25 cellular contexts compared by ENCODE assay signal in the genomic region with DNA sequence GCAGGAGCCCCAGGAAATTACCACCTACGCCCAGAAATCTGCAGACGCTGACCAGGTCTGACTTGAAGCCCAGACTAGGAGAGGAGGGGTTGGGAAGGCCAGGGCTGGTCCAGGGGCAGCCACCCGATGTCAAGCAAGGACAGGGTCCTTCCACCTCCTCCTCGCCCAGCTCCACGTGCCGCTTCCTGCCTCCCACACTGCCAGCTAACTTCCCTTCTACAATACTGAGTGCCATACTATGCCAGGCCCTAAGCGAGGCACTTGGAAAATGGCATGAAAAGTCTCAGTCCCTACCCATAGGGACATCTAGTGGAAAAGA.
"Had no signal": no experiment of that assay in that cellular context is flagged by ENCODE, and none has a peak within 500 bp of the region (broad histone marks: within the 10 kb centered on the region; RNA-seq: fewer than 3 reads in every experiment).

No MANE protein-coding gene starts in this region.

- H3K27ac ChIP-seq: epithelial cell of prostate, esophagus muscularis mucosa, gastroesophageal sphincter, neutrophil, psoas muscle, right lobe of liver, testis, tibial nerve, uterus had no signal

- H3K36me3 ChIP-seq: uterus had no signal

- ATAC-seq: effector memory CD8-positive, alpha-beta T cell; gastroesophageal sphincter; left lobe of liver; stimulated activated naive B cell treated with anti-CD40 and anti-IgM and Interleukin-4, amounts not matched to agents 10 μg/mL and 1 μg/mL and 100 μg/mL, for 72 hours; stimulated activated naive CD8-positive, alpha-beta T cell treated with anti-CD3 and anti-CD28 coated beads, Interleukin-15, amount 100 ng/mL, for 72 hours had no signal

- H3K9me3 Mint-ChIP-seq: dendritic cell treated with granulocyte-macrophage colony-stimulating factor and Interleukin-4, amounts not matched to agents 40 ng/mL and 50 ng/mL, for 4 days; effector memory CD8-positive, alpha-beta T cell; naive B cell; nephron; stimulated activated naive B cell treated with anti-CD40 and anti-IgM and Interleukin-4, amounts not matched to agents 10 μg/mL and 1 μg/mL and 100 μg/mL, for 72 hours; stimulated activated naive CD8-positive, alpha-beta T cell treated with anti-CD3 and anti-CD28 coated beads, Interleukin-15, amount 100 ng/mL, for 72 hours had no signal

- H3K4me1 ChIP-seq: esophagus muscularis mucosa, gastroesophageal sphincter, psoas muscle, right lobe of liver, testis, uterus had no signal

- H3K9me3 ChIP-seq: esophagus muscularis mucosa, gastroesophageal sphincter, neutrophil, psoas muscle, right lobe of liver, testis, tibial nerve, uterus had no signal

- H3K27me3 Mint-ChIP-seq: dendritic cell treated with granulocyte-macrophage colony-stimulating factor and Interleukin-4, amounts not matched to agents 40 ng/mL and 50 ng/mL, for 4 days; effector memory CD8-positive, alpha-beta T cell; naive B cell; stimulated activated naive B cell treated with anti-CD40 and anti-IgM and Interleukin-4, amounts not matched to agents 10 μg/mL and 1 μg/mL and 100 μg/mL, for 72 hours; stimulated activated naive CD8-positive, alpha-beta T cell treated with anti-CD3 and anti-CD28 coated beads, Interleukin-15, amount 100 ng/mL, for 72 hours had no signal

- H3K4me3 Mint-ChIP-seq: dendritic cell treated with granulocyte-macrophage colony-stimulating factor and Interleukin-4, amounts not matched to agents 40 ng/mL and 50 ng/mL, for 4 days; effector memory CD8-positive, alpha-beta T cell; naive B cell; nephron; stimulated activated naive B cell treated with anti-CD40 and anti-IgM and Interleukin-4, amounts not matched to agents 10 μg/mL and 1 μg/mL and 100 μg/mL, for 72 hours; stimulated activated naive CD8-positive, alpha-beta T cell treated with anti-CD3 and anti-CD28 coated beads, Interleukin-15, amount 100 ng/mL, for 72 hours had no signal

- H3K4me3 ChIP-seq: esophagus muscularis mucosa, gastroesophageal sphincter, lung, psoas muscle, right lobe of liver, testis, tibial nerve, uterus had no signal

- H3K27me3 ChIP-seq: esophagus muscularis mucosa, gastroesophageal sphincter, neutrophil, right lobe of liver, testis, tibial nerve, uterus had no signal

- H3K27ac Mint-ChIP-seq: dendritic cell treated with granulocyte-macrophage colony-stimulating factor and Interleukin-4, amounts not matched to agents 40 ng/mL and 50 ng/mL, for 4 days; nephron; stimulated activated naive B cell treated with anti-CD40 and anti-IgM and Interleukin-4, amounts not matched to agents 10 μg/mL and 1 μg/mL and 100 μg/mL, for 72 hours had no signal

- DNase-seq: cerebellar nuclear complex; effector memory CD8-positive, alpha-beta T cell; foreskin fibroblast; kidney glomerular epithelial cell; mesenchymal stem cell; midbrain; naive B cell; psoas muscle; retina; right lobe of liver; stimulated activated CD4-positive, alpha-beta T cell treated with anti-CD3 and anti-CD28 coated beads, Interleukin-2, amount 100 ng/mL, for 24 hours; stimulated activated CD4-positive, alpha-beta T cell treated with anti-CD3 and anti-CD28 coated beads, Interleukin-4, amount 100 ng/mL, for 4 hours; stimulated activated naive B cell treated with anti-CD40 and anti-IgM and Interleukin-4, amounts not matched to agents 10 μg/mL and 1 μg/mL and 100 μg/mL, for 72 hours; stimulated activated naive CD8-positive, alpha-beta T cell treated with anti-CD3 and anti-CD28 coated beads, Interleukin-15, amount 100 ng/mL, for 72 hours; testis; uterus had no signal
